In genomic region chr3:42117175-42118008, GRCh38 we compare ENCODE assay signal across 1 cellular context.
TF ChIP-seq lines count a peak whose summit lies in the region.

No MANE protein-coding gene starts in this region.

TF ChIP-seq in Ishikawa, 13 proteins besides CTCF, POLR2A, EP300 and RAD21 (continued from another document):
- TF ChIP-seq REST (IDR thresholded peaks at IDR 0.05; ENCODE audit: low read depth) (no peak), YY1 (IDR thresholded peaks at IDR 0.05; ENCODE audit: low read depth) (no peak)
- TF ChIP-seq, protein P1, sequence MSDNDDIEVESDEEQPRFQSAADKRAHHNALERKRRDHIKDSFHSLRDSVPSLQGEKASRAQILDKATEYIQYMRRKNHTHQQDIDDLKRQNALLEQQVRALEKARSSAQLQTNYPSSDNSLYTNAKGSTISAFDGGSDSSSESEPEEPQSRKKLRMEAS (IDR thresholded peaks at IDR 0.05) = peak; percentile 88
